In genomic region chr6:103092414-103092813, GRCh38 we compare ENCODE assay signal across 7 cellular contexts.
DNase-seq lines count a peak whose midpoint lies in the region; TF ChIP-seq lines count a peak whose summit lies in the region.
"Not testable (repeated sequence)": the region's sequence is repeated elsewhere in the genome, so short reads cannot be mapped to it uniquely, and the experiment has no call there.

No MANE protein-coding gene starts in this region.

- not testable (repeated sequence) for H2AK5ac ChIP-seq in trophoblast cell (ENCODE audit: low read length)

- not testable (repeated sequence) for H3K4me1 Mint-ChIP-seq in endodermal cell

- not testable (repeated sequence) for H3K36me3 Mint-ChIP-seq in endodermal cell (ENCODE audit: low read depth)

- H3K9me3 ChIP-seq in HEK293 (ENCODE audit: control insufficient read depth, insufficient read depth, low read depth, low read length); endodermal cell (ENCODE audit: control insufficient read depth, low read length); trophoblast cell (ENCODE audit: insufficient read depth, low read depth, low read length): not testable (repeated sequence)

- not testable (repeated sequence) for H3K36me3 ChIP-seq in HEK293 (ENCODE audit: control insufficient read depth in 2 of 2, insufficient read depth in 1 of 2, low read length in 2 of 2); endodermal cell (ENCODE audit: control insufficient read depth, insufficient read depth, low read length); trophoblast cell (ENCODE audit: control insufficient read depth in 1 of 2, insufficient read depth in 2 of 2, low read length in 2 of 2)

- not testable (repeated sequence) for H3K23ac ChIP-seq in trophoblast cell (ENCODE audit: low read length)

- H3K4ac ChIP-seq in trophoblast cell (ENCODE audit: low read depth, low read length): not testable (repeated sequence)

- H2BK5ac ChIP-seq in trophoblast cell (ENCODE audit: low read depth, low read length, poor library complexity): not testable (repeated sequence)

- H2AFZ ChIP-seq in trophoblast cell (ENCODE audit: insufficient read depth, low read length, poor library complexity): not testable (repeated sequence)

- H3K14ac ChIP-seq in trophoblast cell (ENCODE audit: low read length): not testable (repeated sequence)

- H4K8ac ChIP-seq in trophoblast cell (ENCODE audit: low read depth, low read length): not testable (repeated sequence)

- H4K91ac ChIP-seq in trophoblast cell (ENCODE audit: low read depth, low read length): not testable (repeated sequence)

- H2BK120ac ChIP-seq in trophoblast cell (ENCODE audit: insufficient read depth, low read length, poor library complexity): not testable (repeated sequence)

- not testable (repeated sequence) for H3K27ac ChIP-seq in HEK293 (ENCODE audit: extremely low read depth, low read depth, low read length); endodermal cell (ENCODE audit: low read depth, low read length); trophoblast cell (ENCODE audit: low read depth, low read length)

- not testable (repeated sequence) for H3K79me1 ChIP-seq in trophoblast cell (ENCODE audit: low read length)

- H4K12ac ChIP-seq in trophoblast cell (ENCODE audit: low read depth, low read length): not testable (repeated sequence)

- peaks cover 17% of the 10 kb centered on the region for H3K9me3 Mint-ChIP-seq in endodermal cell

- H3K4me1 ChIP-seq in HEK293 (ENCODE audit: control insufficient read depth, insufficient read depth, low read length); endodermal cell (ENCODE audit: control insufficient read depth, insufficient read depth, low read length); trophoblast cell (ENCODE audit: control insufficient read depth in 1 of 2, insufficient read depth in 2 of 2, low read length in 2 of 2): not testable (repeated sequence)

- not testable (repeated sequence) for H2BK12ac ChIP-seq in trophoblast cell (ENCODE audit: low read length)

- H3K4me3 Mint-ChIP-seq in endodermal cell: not testable (repeated sequence)

- not testable (repeated sequence) for TF ChIP-seq POLR2A in NB4 (IDR thresholded peaks at IDR 0.05; ENCODE audit: extremely low read depth, insufficient read length)

- not testable (repeated sequence) for TF ChIP-seq CTCF in HEK293 (tag by site-specific recombination; IDR thresholded peaks at IDR 0.05); NB4 (IDR thresholded peaks at IDR 0.05; ENCODE audit: low read depth, low read length); endodermal cell (conservative IDR thresholded peaks at IDR 0.05)

- DNase-seq in CMK (ENCODE audit: low read depth) (peak; percentile 52), DMS53 (lab: John Stamatoyannopoulos, UW) (peak; percentile 23), NB4 (ENCODE audit: low read depth) (peak; percentile 9), OCI-M1 (lab: John Stamatoyannopoulos, UW) (peak; percentile 78), trophoblast cell (peak; percentile 34 to 46)
- DNase-seq in endodermal cell: not testable (repeated sequence)

- not testable (repeated sequence) for H3K9ac ChIP-seq in endodermal cell (ENCODE audit: extremely low read depth, low read length, poor library complexity, severe bottlenecking); trophoblast cell (ENCODE audit: low read length)

- POLR2A ChIA-PET in HEK293 (lab: Yijun Ruan, JAX): not testable (repeated sequence)

- not testable (repeated sequence) for H3K27me3 Mint-ChIP-seq in endodermal cell (ENCODE audit: insufficient read depth)

- not testable (repeated sequence) for H3K18ac ChIP-seq in trophoblast cell (ENCODE audit: low read length)

- not testable (repeated sequence) for H3K4me2 ChIP-seq in trophoblast cell (ENCODE audit: low read length)

- 91 to 100% methylated on average over 1 to 4 of the region's 4 CpGs for WGBS in endodermal cell (ENCODE audit: insufficient coverage in 1 of 2, insufficient read length in 1 of 2), 2 experiments
- WGBS in trophoblast cell (ENCODE audit: extremely low coverage, insufficient coverage, insufficient read length): no CpG with 5 or more reads among the region's 4 CpGs

- H3K27me3 ChIP-seq in endodermal cell (ENCODE audit: control insufficient read depth, insufficient read depth, low read length, poor library complexity, severe bottlenecking); trophoblast cell (ENCODE audit: insufficient read depth, low read length): not testable (repeated sequence)

- not testable (repeated sequence) for H3K79me2 ChIP-seq in trophoblast cell (ENCODE audit: control insufficient read depth, insufficient read depth, low read length, poor library complexity)

- not testable (repeated sequence) for H3K4me3 ChIP-seq in HEK293 (ENCODE audit: low read depth, low read length); NB4 (ENCODE audit: low read depth, low read length); trophoblast cell (ENCODE audit: low read depth, low read length)
- peak overlapping the region; percentile 12 for H3K4me3 ChIP-seq in endodermal cell (ENCODE audit: low read length)

- CTCF ChIA-PET in HEK293 (lab: Yijun Ruan, JAX): not testable (repeated sequence)

- H3K27ac Mint-ChIP-seq in endodermal cell: not testable (repeated sequence)

TF ChIP-seq in HEK293, 187 proteins besides CTCF, POLR2A, EP300 and RAD21:
- TF ChIP-seq SETDB1 (IDR thresholded peaks at IDR 0.05; ENCODE audit: insufficient read length, low read length): peak; percentile 52
